In genomic region chr20:37385659-37386504, GRCh38 we compare ENCODE assay signal across 18 cellular contexts. TPM values are rescaled to one million over a fixed set of nuclear protein-coding genes. Genes with fewer than 3 reads are reported as not detected.
DNase-seq lines count a peak whose midpoint lies in the region; ATAC-seq and TF ChIP-seq lines count a peak whose summit lies in the region.
"Had no signal": no experiment of that assay in that cellular context is flagged by ENCODE, and none has a peak within 500 bp of the region (broad histone marks: within the 10 kb centered on the region; RNA-seq: fewer than 3 reads in every experiment).

No MANE protein-coding gene starts in this region.

- no peak for ATAC-seq in sciatic nerve
- ATAC-seq: pancreas had no signal

- no peaks in the 10 kb centered on the region for H3K9me3 Mint-ChIP-seq in CD8-positive, alpha-beta memory T cell
- H3K9me3 Mint-ChIP-seq in IgD-negative memory B cell (no peaks in the 10 kb centered on the region), immature natural killer cell (no peaks in the 10 kb centered on the region), glutamatergic neuron (ENCODE audit: unreplicated experiment) (peaks cover 12% of the 10 kb centered on the region)

- no peak overlapping the region for H3K27ac ChIP-seq in CD8-positive, alpha-beta memory T cell (ENCODE audit: low read depth, low read length)
- no peak overlapping the region for H3K27ac ChIP-seq in effector memory CD4-positive, alpha-beta T cell (ENCODE audit: insufficient read depth, low read length, poor library complexity, severe bottlenecking)
- no peak overlapping the region for H3K27ac ChIP-seq in dorsolateral prefrontal cortex
- H3K27ac ChIP-seq: cardiac muscle cell, pancreas, SJSA1, thyroid gland had no signal

- POLR2A ChIA-PET in CD8-positive, alpha-beta memory T cell (lab: Charles Lee): no interaction called here

- H3K4me1 ChIP-seq in CD8-positive, alpha-beta memory T cell (ENCODE audit: insufficient read depth, low read length): peaks cover 5% of the 10 kb centered on the region
- H3K4me1 ChIP-seq in effector memory CD4-positive, alpha-beta T cell (ENCODE audit: control insufficient read depth, insufficient read depth, low read length, poor library complexity, severe bottlenecking): peaks cover 6% of the 10 kb centered on the region
- H3K4me1 ChIP-seq: HAP-1, SJSA1 had no signal

- CTCF ChIA-PET in CD8-positive, alpha-beta memory T cell (lab: Charles Lee): interaction anchor here (0.9 to 1.9 kb wide), 5 partner anchors 12 to 119 kb away, joined by 3 to 9 read pairs (median 4); no protein-coding TSS in a partner anchor

- no peak for DNase-seq in CD8-positive, alpha-beta memory T cell
- DNase-seq in immature natural killer cell (no peak), sciatic nerve (ENCODE audit: low spot score) (peak; percentile 56), dorsolateral prefrontal cortex (no peak), glutamatergic neuron (no peak)
- DNase-seq in effector memory CD4-positive, alpha-beta T cell: no peak
- DNase-seq: DMS153; effector CD8-positive, alpha-beta T cell; NCI-H146; NCI-H82; stimulated activated CD4-positive, alpha-beta T cell treated with anti-CD3 and anti-CD28 coated beads, Interleukin-1b, Interleukin-23, amount 100 ng/mL, for 48 hours; stimulated activated naive CD4-positive, alpha-beta T cell treated with Interleukin-2 at 50 U/mL for 16 hours; thyroid gland had no signal

- H3K36me3 Mint-ChIP-seq in CD8-positive, alpha-beta memory T cell: no peaks in the 10 kb centered on the region
- H3K36me3 Mint-ChIP-seq in IgD-negative memory B cell: no peaks in the 10 kb centered on the region
- no peaks in the 10 kb centered on the region for H3K36me3 Mint-ChIP-seq in immature natural killer cell
- no peaks in the 10 kb centered on the region for H3K36me3 Mint-ChIP-seq in glutamatergic neuron (ENCODE audit: unreplicated experiment)

- H3K4me3 Mint-ChIP-seq in CD8-positive, alpha-beta memory T cell: peak overlapping the region in 5 of 7 donors; percentile 28 to 78 (median 49)
- H3K4me3 Mint-ChIP-seq in IgD-negative memory B cell (peak overlapping the region; percentile 17 to 94 (median 60)), immature natural killer cell (peak overlapping the region in 4 of 5 donors; percentile 17 to 87 (median 72)), glutamatergic neuron (ENCODE audit: unreplicated experiment) (no peak overlapping the region)

- H3K4me1 Mint-ChIP-seq in CD8-positive, alpha-beta memory T cell: peaks cover 5 to 7% (median 6%) of the 10 kb centered on the region in 3 donors
- H3K4me1 Mint-ChIP-seq in IgD-negative memory B cell: peaks cover 0 to 27% (median 18%) of the 10 kb centered on the region in 3 donors
- peaks cover 7 to 11% of the 10 kb centered on the region in 2 donors for H3K4me1 Mint-ChIP-seq in immature natural killer cell
- H3K4me1 Mint-ChIP-seq in glutamatergic neuron (ENCODE audit: low read depth, unreplicated experiment): peaks cover 4% of the 10 kb centered on the region

- H3K36me3 ChIP-seq in CD8-positive, alpha-beta memory T cell (ENCODE audit: insufficient read depth, low read length): no peaks in the 10 kb centered on the region
- H3K36me3 ChIP-seq in effector memory CD4-positive, alpha-beta T cell (ENCODE audit: control insufficient read depth, insufficient read depth, low read length): no peaks in the 10 kb centered on the region
- H3K36me3 ChIP-seq: cardiac muscle cell, thyroid gland had no signal

- no peaks in the 10 kb centered on the region for H3K9me3 ChIP-seq in CD8-positive, alpha-beta memory T cell (ENCODE audit: low read length)
- no peaks in the 10 kb centered on the region for H3K9me3 ChIP-seq in effector memory CD4-positive, alpha-beta T cell (ENCODE audit: control insufficient read depth, low read length)
- H3K9me3 ChIP-seq: HAP-1, pancreas, SJSA1, thyroid gland had no signal

- no peaks in the 10 kb centered on the region for H3K27me3 Mint-ChIP-seq in CD8-positive, alpha-beta memory T cell
- H3K27me3 Mint-ChIP-seq in IgD-negative memory B cell: no peaks in the 10 kb centered on the region
- H3K27me3 Mint-ChIP-seq in immature natural killer cell (ENCODE audit: low read depth in 3 of 3): peaks cover 0 to 2% (median 2%) of the 10 kb centered on the region in 3 donors
- H3K27me3 Mint-ChIP-seq in glutamatergic neuron (ENCODE audit: unreplicated experiment): peaks cover 13% of the 10 kb centered on the region

- H3K27ac Mint-ChIP-seq in CD8-positive, alpha-beta memory T cell: no peak overlapping the region
- no peak overlapping the region for H3K27ac Mint-ChIP-seq in IgD-negative memory B cell
- no peak overlapping the region for H3K27ac Mint-ChIP-seq in immature natural killer cell
- no peak overlapping the region for H3K27ac Mint-ChIP-seq in glutamatergic neuron (ENCODE audit: unreplicated experiment)

- intact Hi-C loops in sciatic nerve (cut with DNase I) (loop anchor here (10.0 kb wide), 1 partner anchor 111 kb away; no protein-coding TSS in a partner anchor), dorsolateral prefrontal cortex (cut with DNase I) (loop anchor here (2.0 to 10.0 kb wide), 4 partner anchors 114 to 191 kb away; partner anchors contain the start of gene BLCAP (in 1 of the 2))

- H3K4me3 ChIP-seq in CD8-positive, alpha-beta memory T cell (ENCODE audit: low read length): no peak overlapping the region
- no peak overlapping the region for H3K4me3 ChIP-seq in effector memory CD4-positive, alpha-beta T cell (ENCODE audit: insufficient read depth, low read depth, low read length, poor library complexity, severe bottlenecking)
- no peak overlapping the region for H3K4me3 ChIP-seq in dorsolateral prefrontal cortex
- H3K4me3 ChIP-seq: cardiac muscle cell, HAP-1, pancreas, SJSA1, thyroid gland had no signal

- TF ChIP-seq CTCF in dorsolateral prefrontal cortex (IDR thresholded peaks at IDR 0.05 in 54 of 56, conservative IDR thresholded peaks at IDR 0.05 in 2 of 56; ENCODE audit: low read depth in 1 of 56, partially characterized antibody in 56 of 56): no peak
- TF ChIP-seq CTCF in glutamatergic neuron (IDR thresholded peaks at IDR 0.05; ENCODE audit: partially characterized antibody, unreplicated experiment): no peak

- no peaks in the 10 kb centered on the region for H3K27me3 ChIP-seq in CD8-positive, alpha-beta memory T cell (ENCODE audit: insufficient read depth, low read length, poor library complexity, severe bottlenecking)
- no peaks in the 10 kb centered on the region for H3K27me3 ChIP-seq in effector memory CD4-positive, alpha-beta T cell (replicated peaks; ENCODE audit: control insufficient read depth, insufficient read depth, low read length, poor library complexity, severe bottlenecking)
- no peaks in the 10 kb centered on the region for H3K27me3 ChIP-seq in dorsolateral prefrontal cortex
- H3K27me3 ChIP-seq: cardiac muscle cell, pancreas, SJSA1, thyroid gland had no signal

RNA-seq across cellular contexts. Expression of gene SRC, which starts 39.9 kb away (rescaled TPM):
- 1 to 10 TPM; 2.4 to 2.7 TPM for total RNA-seq in CD8-positive, alpha-beta memory T cell
- polyA plus RNA-seq in CD8-positive, alpha-beta memory T cell: 1.2 TPM
- polyA plus RNA-seq in IgD-negative memory B cell (2.3 TPM), immature natural killer cell (1 to 10 TPM in 1 of 3 donors, under 1 TPM in 1, not detected in 1; 0.82 to 4.1 TPM)
- total RNA-seq in sciatic nerve (23.7 TPM), dorsolateral prefrontal cortex (10 to 100 TPM; 14.4 to 53.8 (median 34.1) TPM), glutamatergic neuron (ENCODE audit: unreplicated experiment) (39.2 TPM)
